In genomic region chr16:85519540-85520231, GRCh38 we compare ENCODE assay signal across 16 cellular contexts.
DNase-seq lines count a peak whose midpoint lies in the region; ATAC-seq and TF ChIP-seq lines count a peak whose summit lies in the region.
"Had no signal": no experiment of that assay in that cellular context is flagged by ENCODE, and none has a peak within 500 bp of the region (broad histone marks: within the 10 kb centered on the region; RNA-seq: fewer than 3 reads in every experiment).

No MANE protein-coding gene starts in this region.

- peak overlapping the region; percentile 51 for H3K27ac ChIP-seq in CD8-positive, alpha-beta T cell (ENCODE audit: low read depth, low read length)
- no peak overlapping the region for H3K27ac ChIP-seq in HEK293 (ENCODE audit: extremely low read depth, low read depth, low read length)
- H3K27ac ChIP-seq in neuronal stem cell (replicated peaks; ENCODE audit: low read length): no peak overlapping the region

- H3K4me1 Mint-ChIP-seq in CD8-positive, alpha-beta T cell (ENCODE audit: low read depth): peaks cover 6% of the 10 kb centered on the region
- H3K4me1 Mint-ChIP-seq in central memory CD8-positive, alpha-beta T cell: peaks cover 6% of the 10 kb centered on the region

- no peaks in the 10 kb centered on the region for H3K36me3 ChIP-seq in CD8-positive, alpha-beta T cell (ENCODE audit: insufficient read depth, low read length)
- H3K36me3 ChIP-seq in HEK293 (ENCODE audit: control insufficient read depth in 2 of 2, insufficient read depth in 1 of 2, low read length in 2 of 2): peaks cover 0 to 4% of the 10 kb centered on the region in 2 experiments; a peak in 1 of 3 replicates
- H3K36me3 ChIP-seq in neuronal stem cell (replicated peaks in 1 of 2; ENCODE audit: control insufficient read depth in 2 of 2, insufficient read depth in 2 of 2, low read length in 2 of 2): no peaks in the 10 kb centered on the region
- H3K36me3 ChIP-seq: BE2C had no signal

- POLR2A ChIA-PET in CD8-positive, alpha-beta T cell (lab: Charles Lee): no interaction called here
- POLR2A ChIA-PET in HEK293 (lab: Yijun Ruan, JAX): no interaction called here

- no peaks in the 10 kb centered on the region for H3K36me3 Mint-ChIP-seq in CD8-positive, alpha-beta T cell
- H3K36me3 Mint-ChIP-seq in central memory CD8-positive, alpha-beta T cell (ENCODE audit: insufficient read depth): peaks cover 21% of the 10 kb centered on the region

- H3K9me3 Mint-ChIP-seq in CD8-positive, alpha-beta T cell: no peaks in the 10 kb centered on the region
- H3K9me3 Mint-ChIP-seq in central memory CD8-positive, alpha-beta T cell: peaks cover 7% of the 10 kb centered on the region
- H3K9me3 Mint-ChIP-seq: HFFc6 had no signal

- H3K27ac Mint-ChIP-seq in CD8-positive, alpha-beta T cell: peak overlapping the region; percentile 37
- peak overlapping the region; percentile 90 for H3K27ac Mint-ChIP-seq in central memory CD8-positive, alpha-beta T cell (ENCODE audit: low read depth)
- H3K27ac Mint-ChIP-seq: HFFc6 had no signal

- H3K9ac ChIP-seq in neuronal stem cell (ENCODE audit: low read depth, low read length, poor library complexity): peak overlapping the region; percentile 72

- H3K27me3 ChIP-seq in CD8-positive, alpha-beta T cell (ENCODE audit: insufficient read depth, low read length): no peaks in the 10 kb centered on the region
- peaks cover 0 to 6% (median 0%) of the 10 kb centered on the region in 3 experiments for H3K27me3 ChIP-seq in neuronal stem cell (ENCODE audit: control insufficient read depth in 3 of 3, insufficient read depth in 3 of 3, low read depth in 1 of 3, low read length in 3 of 3)
- H3K27me3 ChIP-seq: BE2C had no signal

- no peak overlapping the region for H3K14ac ChIP-seq in neuronal stem cell (ENCODE audit: low read length)

- H3K4me3 Mint-ChIP-seq in CD8-positive, alpha-beta T cell: no peak overlapping the region
- H3K4me3 Mint-ChIP-seq in central memory CD8-positive, alpha-beta T cell: peak overlapping the region; percentile 51
- H3K4me3 Mint-ChIP-seq: HFFc6 had no signal

- no peak overlapping the region for H3K23ac ChIP-seq in neuronal stem cell (ENCODE audit: low read depth, low read length, poor library complexity)

- peaks cover 4% of the 10 kb centered on the region for H3K4me1 ChIP-seq in CD8-positive, alpha-beta T cell (ENCODE audit: insufficient read depth, low read length)
- H3K4me1 ChIP-seq in HEK293 (ENCODE audit: control insufficient read depth, insufficient read depth, low read length): peaks cover 20% of the 10 kb centered on the region
- peaks cover 25 to 44% of the 10 kb centered on the region in 2 donors for H3K4me1 ChIP-seq in neuronal stem cell (ENCODE audit: control insufficient read depth in 2 of 2, insufficient read depth in 1 of 2, low read depth in 1 of 2, low read length in 2 of 2)

- intact Hi-C loops in CD8-positive, alpha-beta T cell (cut with DNase I, micrococcal nuclease): no loop called here

- ATAC-seq in CD8-positive, alpha-beta T cell: no peak
- peak; percentile 47 for ATAC-seq in central memory CD8-positive, alpha-beta T cell (replicated peaks; ENCODE audit: extremely low read depth, poor library complexity, severe bottlenecking)
- ATAC-seq in GM18858 (IDR thresholded peaks at IDR 0.05; ENCODE audit: unreplicated experiment): no peak

- DNase-seq in CD8-positive, alpha-beta T cell: no peak
- DNase-seq in central memory CD8-positive, alpha-beta T cell (ENCODE audit: low spot score in 2 of 2): peak in 1 of 2 donors; percentile 48
- DNase-seq in neuronal stem cell (ENCODE audit: low spot score): no peak
- no peak for DNase-seq in foreskin melanocyte
- no peak for DNase-seq in medulla oblongata (ENCODE audit: extremely low spot score)
- DNase-seq: BE2C, DMS 273 treated with DMSO at 0.1 percent for 48 hours, GOT3, HFFc6, Karpas-422, NCI-H187 treated with DMSO at 0.1 percent for 48 hours, NCI-H2171 treated with DMSO at 0.1 percent for 48 hours, NCI-H510A treated with DMSO at 0.1 percent for 48 hours, SHP77 had no signal

- no CpG with 5 or more reads among the region's 7 CpGs for WGBS in neuronal stem cell (ENCODE audit: extremely low coverage in 2 of 2, insufficient read length in 2 of 2, insufficient replicate concordance in 1 of 2), 2 donors

- no peak overlapping the region for H2BK15ac ChIP-seq in neuronal stem cell (ENCODE audit: low read length)

- H2AFZ ChIP-seq in neuronal stem cell (ENCODE audit: low read length): no peak overlapping the region

- no peak overlapping the region for H3K18ac ChIP-seq in neuronal stem cell (ENCODE audit: low read length)

- no peak overlapping the region for H3K4ac ChIP-seq in neuronal stem cell (ENCODE audit: low read length)

- H3K4me3 ChIP-seq in CD8-positive, alpha-beta T cell (ENCODE audit: low read depth, low read length): no peak overlapping the region
- no peak overlapping the region for H3K4me3 ChIP-seq in HEK293 (ENCODE audit: low read depth, low read length)
- H3K4me3 ChIP-seq in neuronal stem cell (ENCODE audit: low read length in 2 of 2): no peak overlapping the region

- no peak overlapping the region for H2BK12ac ChIP-seq in neuronal stem cell (ENCODE audit: low read length)

- CTCF ChIA-PET in CD8-positive, alpha-beta T cell (lab: Charles Lee): interaction anchor here (1.0 kb wide), 1 partner anchor 10 kb away, joined by 3 read pairs; no protein-coding TSS in a partner anchor
- CTCF ChIA-PET in HEK293 (lab: Yijun Ruan, JAX): no interaction called here

- H2BK5ac ChIP-seq in neuronal stem cell (ENCODE audit: low read length): no peak overlapping the region

- H2AK5ac ChIP-seq in neuronal stem cell (ENCODE audit: low read depth, low read length): no peak overlapping the region

- no peak overlapping the region for H2BK120ac ChIP-seq in neuronal stem cell (ENCODE audit: low read depth, low read length)

- H3K27me3 Mint-ChIP-seq in CD8-positive, alpha-beta T cell (ENCODE audit: low read depth): no peaks in the 10 kb centered on the region
- no peaks in the 10 kb centered on the region for H3K27me3 Mint-ChIP-seq in central memory CD8-positive, alpha-beta T cell

- H3K79me1 ChIP-seq in neuronal stem cell (ENCODE audit: low read depth, low read length): peaks cover 4% of the 10 kb centered on the region

- H3K9me3 ChIP-seq in CD8-positive, alpha-beta T cell (ENCODE audit: low read length): no peaks in the 10 kb centered on the region
- H3K9me3 ChIP-seq in HEK293 (ENCODE audit: control insufficient read depth, insufficient read depth, low read depth, low read length) (no peaks in the 10 kb centered on the region), neuronal stem cell (replicated peaks in 1 of 2; ENCODE audit: control insufficient read depth in 2 of 2, insufficient read depth in 1 of 2, low read depth in 1 of 2, low read length in 2 of 2) (peaks cover 0 to 8% of the 10 kb centered on the region in 2 donors)
- H3K9me3 ChIP-seq: BE2C had no signal

- no peak overlapping the region for H4K91ac ChIP-seq in neuronal stem cell (ENCODE audit: low read depth, low read length, poor library complexity)

- no peak for TF ChIP-seq CTCF in CD8-positive, alpha-beta T cell (IDR thresholded peaks at IDR 0.05)
- no peak for TF ChIP-seq CTCF in HEK293 (tag by site-specific recombination; IDR thresholded peaks at IDR 0.05)

- H4K8ac ChIP-seq in neuronal stem cell (ENCODE audit: low read depth, low read length): no peak overlapping the region

- H3K4me2 ChIP-seq in neuronal stem cell (ENCODE audit: insufficient read depth, low read length, poor library complexity, severe bottlenecking): no peak overlapping the region

TF ChIP-seq in HEK293, 187 proteins besides CTCF, POLR2A, EP300 and RAD21:
- TF ChIP-seq KLF16 (tag by site-specific recombination; IDR thresholded peaks at IDR 0.05): no peak
- TF ChIP-seq ZNF175 (tag by site-specific recombination; IDR thresholded peaks at IDR 0.05): no peak
- TF ChIP-seq, protein P1, sequence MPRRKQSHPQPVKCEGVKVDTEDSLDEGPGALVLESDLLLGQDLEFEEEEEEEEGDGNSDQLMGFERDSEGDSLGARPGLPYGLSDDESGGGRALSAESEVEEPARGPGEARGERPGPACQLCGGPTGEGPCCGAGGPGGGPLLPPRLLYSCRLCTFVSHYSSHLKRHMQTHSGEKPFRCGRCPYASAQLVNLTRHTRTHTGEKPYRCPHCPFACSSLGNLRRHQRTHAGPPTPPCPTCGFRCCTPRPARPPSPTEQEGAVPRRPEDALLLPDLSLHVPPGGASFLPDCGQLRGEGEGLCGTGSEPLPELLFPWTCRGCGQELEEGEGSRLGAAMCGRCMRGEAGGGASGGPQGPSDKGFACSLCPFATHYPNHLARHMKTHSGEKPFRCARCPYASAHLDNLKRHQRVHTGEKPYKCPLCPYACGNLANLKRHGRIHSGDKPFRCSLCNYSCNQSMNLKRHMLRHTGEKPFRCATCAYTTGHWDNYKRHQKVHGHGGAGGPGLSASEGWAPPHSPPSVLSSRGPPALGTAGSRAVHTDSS (tag by site-specific recombination; IDR thresholded peaks at IDR 0.05): peak; percentile 87
- TF ChIP-seq, protein P2, sequence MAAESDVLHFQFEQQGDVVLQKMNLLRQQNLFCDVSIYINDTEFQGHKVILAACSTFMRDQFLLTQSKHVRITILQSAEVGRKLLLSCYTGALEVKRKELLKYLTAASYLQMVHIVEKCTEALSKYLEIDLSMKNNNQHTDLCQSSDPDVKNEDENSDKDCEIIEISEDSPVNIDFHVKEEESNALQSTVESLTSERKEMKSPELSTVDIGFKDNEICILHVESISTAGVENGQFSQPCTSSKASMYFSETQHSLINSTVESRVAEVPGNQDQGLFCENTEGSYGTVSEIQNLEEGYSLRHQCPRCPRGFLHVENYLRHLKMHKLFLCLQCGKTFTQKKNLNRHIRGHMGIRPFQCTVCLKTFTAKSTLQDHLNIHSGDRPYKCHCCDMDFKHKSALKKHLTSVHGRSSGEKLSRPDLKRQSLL (tag by site-specific recombination; IDR thresholded peaks at IDR 0.05): peak; percentile 91; the same call in 1 of the 2 replicates
